Comparison of ENCODE assay signal across 1 cellular context in genomic region chr2:240560084-240560479, GRCh38.
TF ChIP-seq lines count a peak whose summit lies in the region.

Gene DUSP28, plus strand, starts transcription at chr2:240560357. Its CDS starts 328 bp downstream, at chr2:240560685.

TF ChIP-seq in HepG2, 621 proteins besides CTCF, POLR2A, EP300 and RAD21 (continued from another document and continues in another):
- peak; percentile 34; the same call in 1 of the 2 replicates for TF ChIP-seq LBX2 (CRISPR knock-in tag; IDR thresholded peaks at IDR 0.05; ENCODE audit: borderline replicate concordance)
- TF ChIP-seq NFRKB (IDR thresholded peaks at IDR 0.05) = no peak
- TF ChIP-seq SOX13 (IDR thresholded peaks at IDR 0.05) = no peak
- TF ChIP-seq SOX13 (CRISPR knock-in tag; conservative IDR thresholded peaks at IDR 0.05 in 1 of 2, IDR thresholded peaks at IDR 0.05 in 1 of 2) = peak in 1 of 2 experiments; percentile 57; a peak in 1 of 4 replicates
- no peak for TF ChIP-seq KDM6A (CRISPR knock-in tag; IDR thresholded peaks at IDR 0.05; ENCODE audit: low read depth)
- TF ChIP-seq ZNF354B (CRISPR knock-in tag; IDR thresholded peaks at IDR 0.05) = peak; percentile 72; the same call in 1 of the 2 replicates
- no peak for TF ChIP-seq ZNF761 (CRISPR knock-in tag; conservative IDR thresholded peaks at IDR 0.05)
- TF ChIP-seq IKZF5 (CRISPR knock-in tag; IDR thresholded peaks at IDR 0.05) = peak; percentile 34; the same call in 1 of the 2 replicates
- TF ChIP-seq PRDM15 (CRISPR knock-in tag; IDR thresholded peaks at IDR 0.05) = peak; percentile 44
- peak; percentile 62; the same call in 1 of the 2 replicates for TF ChIP-seq MTF2 (CRISPR knock-in tag; IDR thresholded peaks at IDR 0.05; ENCODE audit: borderline replicate concordance)
- TF ChIP-seq ETV6 (CRISPR knock-in tag; conservative IDR thresholded peaks at IDR 0.05) = peak; percentile 43; the same call in 1 of the 2 replicates
- TF ChIP-seq SCMH1 (CRISPR knock-in tag; IDR thresholded peaks at IDR 0.05; ENCODE audit: borderline replicate concordance) = no peak
- TF ChIP-seq ZNF781 (CRISPR knock-in tag; IDR thresholded peaks at IDR 0.05; ENCODE audit: borderline replicate concordance, not compliant biosample characterization) = no peak
- peak; percentile 78; the same call in 1 of the 2 replicates for TF ChIP-seq RXRA (CRISPR knock-in tag; IDR thresholded peaks at IDR 0.05)
- TF ChIP-seq ASH2L (IDR thresholded peaks at IDR 0.05; ENCODE audit: insufficient read length, low read depth, low read length) = no peak
- TF ChIP-seq ZNF580 (CRISPR knock-in tag; IDR thresholded peaks at IDR 0.05; ENCODE audit: borderline replicate concordance, low read depth) = no peak
- TF ChIP-seq KMT2A (CRISPR knock-in tag; IDR thresholded peaks at IDR 0.05) = peak; percentile 32; the same call in 1 of the 2 replicates
- no peak for TF ChIP-seq ZNF496 (CRISPR knock-in tag; IDR thresholded peaks at IDR 0.05; ENCODE audit: insufficient replicate concordance)
- no peak for TF ChIP-seq SMARCE1 (IDR thresholded peaks at IDR 0.05; ENCODE audit: borderline replicate concordance)
- no peak for TF ChIP-seq ADNP (CRISPR knock-in tag; IDR thresholded peaks at IDR 0.05)
- TF ChIP-seq ZFP90 (CRISPR knock-in tag; IDR thresholded peaks at IDR 0.05; ENCODE audit: borderline replicate concordance) = no peak
- peak; percentile 90 for TF ChIP-seq KDM3A (CRISPR knock-in tag; IDR thresholded peaks at IDR 0.05; ENCODE audit: low read depth)
- 0 out of 2 replicates have a peak, but pooled peaks have one; percentile 9 for TF ChIP-seq HMG20A (CRISPR knock-in tag; IDR thresholded peaks at IDR 0.05; ENCODE audit: borderline replicate concordance)
- no peak for TF ChIP-seq ATM (IDR thresholded peaks at IDR 0.05; ENCODE audit: borderline replicate concordance)
- peak; percentile 49 for TF ChIP-seq RARA (CRISPR knock-in tag; IDR thresholded peaks at IDR 0.05)
- no peak for TF ChIP-seq ZNF276 (CRISPR knock-in tag; IDR thresholded peaks at IDR 0.05; ENCODE audit: low read depth)
- TF ChIP-seq ZNF256 (CRISPR knock-in tag; conservative IDR thresholded peaks at IDR 0.05) = peak; percentile 79; the same call in 1 of the 2 replicates
- TF ChIP-seq PRPF4 (IDR thresholded peaks at IDR 0.05; ENCODE audit: low read depth, low read length, poor library complexity, severe bottlenecking) = no peak
- peak; percentile 84 for TF ChIP-seq ZBTB8A (CRISPR knock-in tag; IDR thresholded peaks at IDR 0.05; ENCODE audit: borderline replicate concordance, low read depth)
- no peak for TF ChIP-seq GTF2F1 (IDR thresholded peaks at IDR 0.05; ENCODE audit: low read length)
- TF ChIP-seq NFYC (CRISPR knock-in tag; IDR thresholded peaks at IDR 0.05) = peak; percentile 16; the same call in 1 of the 2 replicates
- no peak for TF ChIP-seq ZBTB3 (CRISPR knock-in tag; IDR thresholded peaks at IDR 0.05; ENCODE audit: borderline replicate concordance, low read depth)
- TF ChIP-seq POLR2G (IDR thresholded peaks at IDR 0.05; ENCODE audit: low read depth, low read length) = peak; percentile 66
- TF ChIP-seq ZFP82 (CRISPR knock-in tag; IDR thresholded peaks at IDR 0.05; ENCODE audit: borderline replicate concordance) = no peak; the same call in 1 of the 2 replicates
- TF ChIP-seq PAX8 (CRISPR knock-in tag; IDR thresholded peaks at IDR 0.05; ENCODE audit: borderline replicate concordance) = no peak
- TF ChIP-seq NR2C2 (CRISPR knock-in tag; IDR thresholded peaks at IDR 0.05; ENCODE audit: borderline replicate concordance) = no peak
- peak; percentile 72 for TF ChIP-seq ZFP91 (CRISPR knock-in tag; IDR thresholded peaks at IDR 0.05; ENCODE audit: borderline replicate concordance)
- peak; percentile 75 for TF ChIP-seq ISL2 (CRISPR knock-in tag; IDR thresholded peaks at IDR 0.05)
- no peak for TF ChIP-seq E2F1 (CRISPR knock-in tag; IDR thresholded peaks at IDR 0.05)
- TF ChIP-seq AKNA (CRISPR knock-in tag; IDR thresholded peaks at IDR 0.05; ENCODE audit: borderline replicate concordance) = no peak; the same call in 1 of the 2 replicates
- TF ChIP-seq EHMT2 (IDR thresholded peaks at IDR 0.05; ENCODE audit: borderline replicate concordance, low read depth, low read length) = no peak
- peak; percentile 80 for TF ChIP-seq ZBTB2 (CRISPR knock-in tag; IDR thresholded peaks at IDR 0.05; ENCODE audit: low read depth)
- TF ChIP-seq ZNF639 (CRISPR knock-in tag; conservative IDR thresholded peaks at IDR 0.05) = no peak; the same call in 1 of the 2 replicates
- no peak; the same call in 1 of the 2 replicates for TF ChIP-seq ZNF232 (CRISPR knock-in tag; IDR thresholded peaks at IDR 0.05; ENCODE audit: borderline replicate concordance)
- 0 out of 2 replicates have a peak, but pooled peaks have one; percentile 60 for TF ChIP-seq NAIF1 (CRISPR knock-in tag; IDR thresholded peaks at IDR 0.05; ENCODE audit: borderline replicate concordance)
- TF ChIP-seq MBD4 (IDR thresholded peaks at IDR 0.05; ENCODE audit: borderline replicate concordance, low read length) = no peak
